Comparison of ENCODE assay signal across 2 cellular contexts in genomic region chr15:83112959-83113299, GRCh38.
TF ChIP-seq lines count a peak whose summit lies in the region.

No MANE protein-coding gene starts in this region.

TF ChIP-seq in IMR-90, 13 proteins besides CTCF, POLR2A, EP300 and RAD21:
- peak; percentile 0 for TF ChIP-seq RCOR1 (IDR thresholded peaks at IDR 0.05; ENCODE audit: insufficient replicate concordance, low read length)
- no peak for TF ChIP-seq CEBPB (IDR thresholded peaks at IDR 0.05; ENCODE audit: low read depth, low read length)

TF ChIP-seq in K562, 482 proteins besides CTCF, POLR2A, EP300 and RAD21:
- no peak for TF ChIP-seq ARID3B (CRISPR knock-in tag; IDR thresholded peaks at IDR 0.05; ENCODE audit: borderline replicate concordance)
- no peak for TF ChIP-seq PHF8 (IDR thresholded peaks at IDR 0.05; ENCODE audit: borderline replicate concordance, low read length)
- no peak for TF ChIP-seq TCF3 (CRISPR knock-in tag; IDR thresholded peaks at IDR 0.05)
- 0 out of 2 replicates have a peak, but pooled peaks have one; percentile 41 for TF ChIP-seq E2F3 (CRISPR knock-in tag; IDR thresholded peaks at IDR 0.05)
- peak; percentile 41; the same call in 1 of the 2 replicates for TF ChIP-seq NFIC (IDR thresholded peaks at IDR 0.05)
- TF ChIP-seq NR2C1 (IDR thresholded peaks at IDR 0.05) = peak; percentile 95
- TF ChIP-seq NR2C1 (tag; IDR thresholded peaks at IDR 0.05) = peak; percentile 96
- no peak for TF ChIP-seq HDAC6 (IDR thresholded peaks at IDR 0.05; ENCODE audit: low read depth, low read length)
- no peak for TF ChIP-seq KHSRP (IDR thresholded peaks at IDR 0.05)
- peak; percentile 95 for TF ChIP-seq NR2C2 (CRISPR knock-in tag; IDR thresholded peaks at IDR 0.05)
- TF ChIP-seq NR2C2 (tag; IDR thresholded peaks at IDR 0.05) = peak; percentile 92
- TF ChIP-seq THRAP3 (IDR thresholded peaks at IDR 0.05; ENCODE audit: borderline replicate concordance) = no peak
- no peak for TF ChIP-seq KDM5B (IDR thresholded peaks at IDR 0.05; ENCODE audit: insufficient replicate concordance, low read depth, low read length)
- TF ChIP-seq CHD4 (IDR thresholded peaks at IDR 0.05; ENCODE audit: insufficient read depth, insufficient replicate concordance, low read depth, low read length, poor library complexity, severe bottlenecking) = no peak
- no peak for TF ChIP-seq ZNF551 (CRISPR knock-in tag; IDR thresholded peaks at IDR 0.05)
